ENCODE assay signal across 24 cellular contexts in genomic region chr3:41037651-41038334, GRCh38.
"Had no signal": no experiment of that assay in that cellular context is flagged by ENCODE, and none has a peak within 500 bp of the region (broad histone marks: within the 10 kb centered on the region; RNA-seq: fewer than 3 reads in every experiment).

No MANE protein-coding gene starts in this region.

- H3K4me3 Mint-ChIP-seq: mesothelial cell of epicardium; naive B cell; natural killer cell; nephron progenitor cell; stimulated activated naive CD8-positive, alpha-beta T cell treated with anti-CD3 and anti-CD28 coated beads, Interleukin-15, amount 100 ng/mL, for 72 hours; type B pancreatic cell had no signal

- H3K4me1 ChIP-seq: right atrium auricular region, uterus had no signal

- H3K27me3 ChIP-seq: hepatocyte, ovary, right atrium auricular region, right lobe of liver, tibial nerve, uterus had no signal

- H3K27ac Mint-ChIP-seq: mesothelial cell of epicardium; naive B cell; natural killer cell; nephron progenitor cell; progenitor cell of endocrine pancreas; stimulated activated naive CD8-positive, alpha-beta T cell treated with anti-CD3 and anti-CD28 coated beads, Interleukin-15, amount 100 ng/mL, for 72 hours; type B pancreatic cell had no signal

- H3K36me3 ChIP-seq: left ventricle myocardium inferior, ovary, right atrium auricular region, right lobe of liver, tibial nerve, uterus had no signal

- H3K4me1 Mint-ChIP-seq: natural killer cell; nephron progenitor cell; stimulated activated naive CD8-positive, alpha-beta T cell treated with anti-CD3 and anti-CD28 coated beads, Interleukin-15, amount 100 ng/mL, for 72 hours had no signal

- DNase-seq: islet precursor cell; left ventricle myocardium inferior; mesendoderm; naive B cell; natural killer cell; nephron progenitor cell; ovary; right lobe of liver; stimulated activated CD4-positive, alpha-beta T cell treated with anti-CD3 and anti-CD28 coated beads, Interleukin-12 subunit alpha, Interleukin-12 subunit beta, amount 100 ng/mL, for 4 hours; stimulated activated CD4-positive, alpha-beta T cell treated with anti-CD3 and anti-CD28 coated beads, Interleukin-15, amount 100 ng/mL, for 24 hours; stimulated activated CD4-positive, alpha-beta T cell treated with anti-CD3 and anti-CD28 coated beads, Interleukin-2, amount 100 ng/mL, for 24 hours; stimulated activated CD4-positive, alpha-beta T cell treated with anti-CD3 and anti-CD28 coated beads, Interleukin-4, amount 100 ng/mL, for 1 hour; stimulated activated naive CD4-positive, alpha-beta T cell treated with Interleukin-2 at 50 U/mL for 16 hours; stimulated activated naive CD8-positive, alpha-beta T cell treated with anti-CD3 and anti-CD28 coated beads, Interleukin-15, amount 100 ng/mL, for 72 hours; substantia nigra; uterus had no signal

- H3K27ac ChIP-seq: hepatocyte, left ventricle myocardium inferior, ovary, right atrium auricular region, right lobe of liver, skin epidermis, tibial nerve, uterus had no signal

- H3K27me3 Mint-ChIP-seq: progenitor cell of endocrine pancreas, type B pancreatic cell had no signal

- H3K4me3 ChIP-seq: hepatocyte, left ventricle myocardium inferior, lung, ovary, right atrium auricular region, right lobe of liver, skin epidermis, tibial nerve, uterus had no signal

- H3K36me3 Mint-ChIP-seq: mesothelial cell of epicardium, naive B cell, natural killer cell, type B pancreatic cell had no signal

- H3K9me3 ChIP-seq: left ventricle myocardium inferior, ovary, right atrium auricular region, right lobe of liver, tibial nerve, uterus had no signal

- H3K9me3 Mint-ChIP-seq: naive B cell; natural killer cell; stimulated activated naive CD8-positive, alpha-beta T cell treated with anti-CD3 and anti-CD28 coated beads, Interleukin-15, amount 100 ng/mL, for 72 hours; type B pancreatic cell had no signal

- ATAC-seq: natural killer cell; right lobe of liver; stimulated activated naive CD8-positive, alpha-beta T cell treated with anti-CD3 and anti-CD28 coated beads, Interleukin-15, amount 100 ng/mL, for 72 hours had no signal
